1 cellular context compared by ENCODE assay signal in genomic region chr10:23345861-23346260, GRCh38.
A peak's percentile ranks its signal among the peaks of the same experiment; 100 is the strongest.
TF ChIP-seq lines count a peak whose summit lies in the region.

No MANE protein-coding gene starts in this region.

TF ChIP-seq in K562, 482 proteins besides CTCF, POLR2A, EP300 and RAD21 (continued from another document):
- no peak for TF ChIP-seq VEZF1 (CRISPR knock-in tag; IDR thresholded peaks at IDR 0.05)
- 0 out of 2 replicates have a peak, but pooled peaks have one; percentile 19 for TF ChIP-seq MAFG (tag; conservative IDR thresholded peaks at IDR 0.05)
- peak; percentile 48 for TF ChIP-seq FOSL1 (tag; conservative IDR thresholded peaks at IDR 0.05)
- no peak for TF ChIP-seq MAFF (IDR thresholded peaks at IDR 0.05; ENCODE audit: low read length)
- TF ChIP-seq IRF9 (tag; IDR thresholded peaks at IDR 0.05), result no peak
- no peak for TF ChIP-seq CUX1 (CRISPR knock-in tag; IDR thresholded peaks at IDR 0.05)
TF ChIP-seq in K562: peak in this region for 4.
